In the genomic region with DNA sequence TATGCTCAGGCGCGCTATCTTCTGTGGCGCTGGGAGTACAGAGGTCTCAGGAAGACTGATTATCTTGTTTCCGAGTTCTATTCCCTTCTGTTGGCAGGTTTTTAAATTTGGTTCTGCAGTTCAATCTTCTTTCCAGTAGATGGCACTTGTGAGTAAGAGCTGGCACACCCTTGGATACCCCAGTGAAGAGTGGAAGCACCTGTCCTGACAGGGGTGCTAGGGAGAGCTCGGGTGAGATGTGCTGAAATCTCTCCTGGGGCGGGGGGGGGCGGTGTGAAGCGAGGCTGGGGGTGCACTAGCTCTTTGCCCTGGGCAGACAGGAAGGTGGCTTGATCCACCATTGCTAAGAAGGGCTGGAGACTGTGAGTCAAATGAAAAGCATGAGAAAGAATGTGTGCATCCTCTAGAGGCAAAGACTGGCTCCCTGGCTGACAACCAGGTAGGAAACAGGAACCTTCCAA, we compare ENCODE assay signal across 8 cellular contexts.
DNase-seq lines count a peak whose midpoint lies in the region; ATAC-seq and TF ChIP-seq lines count a peak whose summit lies in the region.

No MANE protein-coding gene starts in this region.

- H3K4me3 ChIP-seq in dorsolateral prefrontal cortex (no peak overlapping the region), mucosa of stomach (ENCODE audit: low read length) (no peak overlapping the region)

- H3K36me3 ChIP-seq in mucosa of stomach (ENCODE audit: control insufficient read depth, insufficient read depth, low read length) = no peaks in the 10 kb centered on the region

- intact Hi-C loops in dorsolateral prefrontal cortex (cut with DNase I) = no loop called here

- H3K27ac Mint-ChIP-seq in activated CD8-positive, alpha-beta memory T cell treated with anti-CD3 and anti-CD28 coated beads, Interleukin-2, amount 10 ng/mL, durations not matched to agents 7 days and 5 days = no peak overlapping the region

- H3K27me3 Mint-ChIP-seq in activated CD8-positive, alpha-beta memory T cell treated with anti-CD3 and anti-CD28 coated beads, Interleukin-2, amount 10 ng/mL, durations not matched to agents 7 days and 5 days = no peaks in the 10 kb centered on the region

- no peaks in the 10 kb centered on the region for H3K4me1 Mint-ChIP-seq in activated CD8-positive, alpha-beta memory T cell treated with anti-CD3 and anti-CD28 coated beads, Interleukin-2, amount 10 ng/mL, durations not matched to agents 7 days and 5 days

- H3K9me3 Mint-ChIP-seq in activated CD8-positive, alpha-beta memory T cell treated with anti-CD3 and anti-CD28 coated beads, Interleukin-2, amount 10 ng/mL, durations not matched to agents 7 days and 5 days (ENCODE audit: low read depth) = no peaks in the 10 kb centered on the region

- peak; percentile 48 for DNase-seq in DMS 273 (lab: John Stamatoyannopoulos, UW; ENCODE audit: unreplicated experiment)
- no peak for DNase-seq in DMS 273 treated with DMSO at 0.1 percent for 48 hours (lab: John Stamatoyannopoulos, UW)
- peak; percentile 73 for DNase-seq in NCI-H82 (lab: John Stamatoyannopoulos, UW)
- DNase-seq in dorsolateral prefrontal cortex = peak in 1 of 10 donors; percentile 10
- DNase-seq in activated CD8-positive, alpha-beta memory T cell treated with anti-CD3 and anti-CD28 coated beads, Interleukin-2, amount 10 ng/mL, durations not matched to agents 7 days and 5 days = no peak

- H3K9ac ChIP-seq in mucosa of stomach (ENCODE audit: low read length) = peak overlapping the region; percentile 46

- no peaks in the 10 kb centered on the region for H3K9me3 ChIP-seq in mucosa of stomach (ENCODE audit: control insufficient read depth, low read length)

- peaks cover 5% of the 10 kb centered on the region for H3K4me1 ChIP-seq in mucosa of stomach (ENCODE audit: control insufficient read depth, insufficient read depth, low read length)

- H3K4me3 Mint-ChIP-seq in activated CD8-positive, alpha-beta memory T cell treated with anti-CD3 and anti-CD28 coated beads, Interleukin-2, amount 10 ng/mL, durations not matched to agents 7 days and 5 days = no peak overlapping the region

- H3K27me3 ChIP-seq in dorsolateral prefrontal cortex (peaks cover 0 to 12% (median 0%) of the 10 kb centered on the region in 45 donors), mucosa of stomach (ENCODE audit: control insufficient read depth, insufficient read depth, low read length) (no peaks in the 10 kb centered on the region)

- peak; percentile 28 to 72 (median 62) for TF ChIP-seq CTCF in dorsolateral prefrontal cortex (IDR thresholded peaks at IDR 0.05 in 54 of 56, conservative IDR thresholded peaks at IDR 0.05 in 2 of 56; ENCODE audit: low read depth in 1 of 56, partially characterized antibody in 56 of 56)

- ATAC-seq in GM21447 (IDR thresholded peaks at IDR 0.05; ENCODE audit: unreplicated experiment) = peak; percentile 88
- ATAC-seq in HG03521 (IDR thresholded peaks at IDR 0.05; ENCODE audit: unreplicated experiment) = peak; percentile 87
- no peak for ATAC-seq in activated CD8-positive, alpha-beta memory T cell treated with anti-CD3 and anti-CD28 coated beads, Interleukin-2, amount 10 ng/mL, durations not matched to agents 7 days and 5 days

- CTCF ChIA-PET in activated CD8-positive, alpha-beta memory T cell treated with anti-CD3 and anti-CD28 coated beads, Interleukin-2, amount 10 ng/mL, durations not matched to agents 7 days and 5 days (lab: Charles Lee) = interaction anchor here (0.8 to 1.1 kb wide), 4 partner anchors 9 to 1936 kb away, joined by 3 to 4 read pairs (median 4); no protein-coding TSS in a partner anchor

- H3K36me3 Mint-ChIP-seq in activated CD8-positive, alpha-beta memory T cell treated with anti-CD3 and anti-CD28 coated beads, Interleukin-2, amount 10 ng/mL, durations not matched to agents 7 days and 5 days = no peaks in the 10 kb centered on the region

- H3K27ac ChIP-seq in dorsolateral prefrontal cortex = no peak overlapping the region

Comparison
In these comparisons a context has a peak if more than half of its experiments do, and no peak if none do; other contexts are left out.
1. DNase-seq: peak in DMS 273 (single experiment) and NCI-H82 (single experiment); none in DMS 273 treated with DMSO at 0.1 percent for 48 hours (single experiment) and activated CD8-positive, alpha-beta memory T cell treated with anti-CD3 and anti-CD28 coated beads, Interleukin-2, amount 10 ng/mL, durations not matched to agents 7 days and 5 days (single experiment).